9 cellular contexts compared by ENCODE assay signal in the genomic region with DNA sequence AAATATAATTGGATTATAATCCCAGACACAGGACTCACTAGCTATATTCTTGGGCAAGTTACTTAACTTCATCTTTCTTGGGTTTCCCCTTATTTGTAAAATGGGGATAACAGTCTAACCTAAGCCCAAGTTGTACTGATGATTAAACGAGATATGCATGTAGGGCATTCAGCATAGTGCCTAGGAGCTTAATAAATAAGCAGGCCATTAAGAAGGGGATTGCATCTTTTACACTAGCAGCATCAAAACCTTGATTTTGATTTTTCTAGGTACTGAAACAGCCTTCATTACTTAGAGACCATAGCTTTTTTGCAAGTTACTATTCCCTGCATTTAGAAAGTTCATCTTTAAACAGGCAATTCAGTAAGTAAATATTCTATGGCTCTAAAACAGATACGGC. TPM values are rescaled to one million over a fixed set of nuclear protein-coding genes. Genes with fewer than 3 reads are reported as not detected.
DNase-seq lines count a peak whose midpoint lies in the region; ATAC-seq, FAIRE-seq and TF ChIP-seq lines count a peak whose summit lies in the region.
"Had no signal": no experiment of that assay in that cellular context is flagged by ENCODE, and none has a peak within 500 bp of the region (broad histone marks: within the 10 kb centered on the region; RNA-seq: fewer than 3 reads in every experiment).

No MANE protein-coding gene starts in this region.

- H3K14ac ChIP-seq in H1 (ENCODE audit: insufficient read length): no peak overlapping the region

- H3K23ac ChIP-seq in H1 (ENCODE audit: insufficient read length): no peak overlapping the region

- no peaks in the 10 kb centered on the region for H3K27me3 ChIP-seq in BLaER1 treated with 17β-estradiol and CSF1 and Interleukin-3, amounts not matched to agents 10 nM and 100 nM
- H3K27me3 ChIP-seq in NT2/D1 (ENCODE audit: insufficient read depth, insufficient read length) (no peaks in the 10 kb centered on the region), H1 (replicated peaks in 1 of 4; ENCODE audit: control insufficient read depth in 3 of 4, extremely low read depth in 1 of 4, insufficient read depth in 3 of 4, low read length in 3 of 4) (no peaks in the 10 kb centered on the region; a peak in 1 of 7 replicates), neuron (ENCODE audit: insufficient read depth, low read length) (no peaks in the 10 kb centered on the region)

- no peak for DNase-seq in NT2/D1 (ENCODE audit: low read depth, low spot score)
- no peak for DNase-seq in H1 (ENCODE audit: low read depth in 1 of 2, low spot score in 2 of 2)
- no peak for DNase-seq in stimulated activated CD4-positive, alpha-beta T cell treated with anti-CD3 and anti-CD28 coated beads, Interleukin-4, amount 100 ng/mL, for 24 hours
- DNase-seq in NCI-H2171 treated with DMSO at 0.1 percent for 48 hours (lab: John Stamatoyannopoulos, UW): no peak

- peak; percentile 28 for FAIRE-seq in H1 (lab: Jason Lieb, UNC)
- FAIRE-seq: TTC549 had no signal

- POLR2A ChIA-PET in H1 (lab: Charles Lee; ENCODE audit: partially characterized antibody): no interaction called here

- no peak for TF ChIP-seq POLR2A in H1 (IDR thresholded peaks at IDR 0.05; ENCODE audit: control extremely low read depth in 1 of 2, low read depth in 2 of 2, low read length in 2 of 2)

- H3K4me2 ChIP-seq in BLaER1 treated with 17β-estradiol and CSF1 and Interleukin-3, amounts not matched to agents 10 nM and 100 nM: peak overlapping the region; percentile 68 to 96 (median 83)
- peak overlapping the region; percentile 78 to 86 for H3K4me2 ChIP-seq in H1 (ENCODE audit: insufficient read depth in 1 of 2, low read depth in 2 of 2, low read length in 2 of 2)

- peak overlapping the region; percentile 98 to 100 (median 99) for H3K27ac ChIP-seq in BLaER1 treated with 17β-estradiol and CSF1 and Interleukin-3, amounts not matched to agents 10 nM and 100 nM
- H3K27ac ChIP-seq in H1 (ENCODE audit: low read depth, low read length): no peak overlapping the region

- peaks cover 11 to 24% (median 15%) of the 10 kb centered on the region in 11 experiments for H4K20me1 ChIP-seq in BLaER1 treated with 17β-estradiol and CSF1 and Interleukin-3, amounts not matched to agents 10 nM and 100 nM
- peaks cover 2% of the 10 kb centered on the region in 2 experiments for H4K20me1 ChIP-seq in H1 (replicated peaks in 1 of 2; ENCODE audit: control insufficient read depth in 1 of 2, insufficient read depth in 2 of 2, low read length in 2 of 2)

- peaks cover 3 to 24% of the 10 kb centered on the region in 2 experiments; a peak in 3 of 4 replicates for H3K79me2 ChIP-seq in H1 (ENCODE audit: control insufficient read depth in 1 of 2, insufficient read depth in 2 of 2, low read length in 2 of 2)

- no peak for TF ChIP-seq RAD21 in H1 (IDR thresholded peaks at IDR 0.05 in 1 of 2, conservative IDR thresholded peaks at IDR 0.05 in 1 of 2; ENCODE audit: low read depth in 2 of 2, low read length in 2 of 2)

- H3K9me3 ChIP-seq in BLaER1 treated with 17β-estradiol and CSF1 and Interleukin-3, amounts not matched to agents 10 nM and 100 nM (replicated peaks in 1 of 11): peaks cover 0 to 10% (median 7%) of the 10 kb centered on the region in 11 experiments; a peak in 12 of 22 replicates
- H3K9me3 ChIP-seq in NT2/D1 (ENCODE audit: insufficient read depth, low read length): 0 out of 2 replicates have a peak, but pooled peaks cover 3% of the 10 kb centered on the region
- no peaks in the 10 kb centered on the region for H3K9me3 ChIP-seq in H1 (ENCODE audit: insufficient read depth in 2 of 2, low read depth in 1 of 2, low read length in 1 of 2)
- peaks cover 2% of the 10 kb centered on the region for H3K9me3 ChIP-seq in neuron (ENCODE audit: low read length)

- no peak overlapping the region for H2BK12ac ChIP-seq in H1 (ENCODE audit: low read depth, low read length)

- no peak for TF ChIP-seq EP300 in H1 (IDR thresholded peaks at IDR 0.05; ENCODE audit: borderline replicate concordance in 1 of 2, low read depth in 2 of 2, low read length in 2 of 2)

- TF ChIP-seq CTCF in H1 (IDR thresholded peaks at IDR 0.05; ENCODE audit: control extremely low read depth in 1 of 3, insufficient read depth in 1 of 3, low read depth in 1 of 3, low read length in 3 of 3): no peak

- H2BK15ac ChIP-seq in H1 (ENCODE audit: low read length): no peak overlapping the region

- H3K36me3 ChIP-seq in BLaER1 treated with 17β-estradiol and CSF1 and Interleukin-3, amounts not matched to agents 10 nM and 100 nM: 0 out of 22 replicates have a peak, but pooled peaks cover 0 to 4% (median 0%) of the 10 kb centered on the region in 11 experiments
- H3K36me3 ChIP-seq in NT2/D1 (ENCODE audit: insufficient read depth, insufficient read length, low read length) (no peaks in the 10 kb centered on the region), H1 (ENCODE audit: control insufficient read depth in 2 of 4, insufficient read depth in 4 of 4, low read length in 3 of 4) (no peaks in the 10 kb centered on the region), neuron (ENCODE audit: insufficient read depth, low read length) (no peaks in the 10 kb centered on the region)

- H4K8ac ChIP-seq in H1 (ENCODE audit: extremely low read depth, insufficient read depth, low read length): no peak overlapping the region

- no peak overlapping the region for H4K91ac ChIP-seq in H1 (replicated peaks; ENCODE audit: insufficient read length, low read length)

- H2BK5ac ChIP-seq in H1 (ENCODE audit: low read depth, low read length): no peak overlapping the region

- peak overlapping the region; percentile 96 to 100 (median 99) for H3K9ac ChIP-seq in BLaER1 treated with 17β-estradiol and CSF1 and Interleukin-3, amounts not matched to agents 10 nM and 100 nM
- H3K9ac ChIP-seq in NT2/D1 (ENCODE audit: insufficient read length, low read depth) (peak overlapping the region; percentile 80), H1 (replicated peaks in 1 of 4; ENCODE audit: extremely low read depth in 1 of 4, low read depth in 3 of 4, low read length in 3 of 4) (no peak overlapping the region)

- no peak overlapping the region for H2AFZ ChIP-seq in H1 (ENCODE audit: low read length)
- no peak overlapping the region for H2AFZ ChIP-seq in neuron (ENCODE audit: low read depth, low read length)

- H3K18ac ChIP-seq in H1 (ENCODE audit: extremely low read depth, low read length): no peak overlapping the region

- no peak overlapping the region for H3K4ac ChIP-seq in H1 (replicated peaks; ENCODE audit: insufficient read length, low read depth, low read length)

- no peak overlapping the region for H2BK120ac ChIP-seq in H1 (replicated peaks; ENCODE audit: low read depth, low read length)

- no peak overlapping the region for H2BK20ac ChIP-seq in H1 (ENCODE audit: low read length)

- H3K4me3 ChIP-seq in BLaER1 treated with 17β-estradiol and CSF1 and Interleukin-3, amounts not matched to agents 10 nM and 100 nM: peak overlapping the region; percentile 81 to 100 (median 96)
- peak overlapping the region; percentile 64 for H3K4me3 ChIP-seq in NT2/D1 (ENCODE audit: insufficient read length, low read depth)
- peak overlapping the region in 2 of 4 experiments; percentile 77 to 79; a peak in 4 of 8 replicates for H3K4me3 ChIP-seq in H1 (ENCODE audit: extremely low read depth in 1 of 4, insufficient read depth in 2 of 4, low read depth in 3 of 4, low read length in 4 of 4)
- peak overlapping the region; percentile 99 for H3K4me3 ChIP-seq in neuron (ENCODE audit: low read length)

- no peaks in the 10 kb centered on the region for H3K79me1 ChIP-seq in H1 (ENCODE audit: low read depth, low read length)

- no peak overlapping the region for H2AK5ac ChIP-seq in H1 (ENCODE audit: low read depth, low read length)

- ATAC-seq in HG02623 (IDR thresholded peaks at IDR 0.05; ENCODE audit: unreplicated experiment) (no peak), GM21825 (IDR thresholded peaks at IDR 0.05; ENCODE audit: unreplicated experiment) (no peak)

- peaks cover 13 to 40% (median 18%) of the 10 kb centered on the region in 10 experiments for H3K4me1 ChIP-seq in BLaER1 treated with 17β-estradiol and CSF1 and Interleukin-3, amounts not matched to agents 10 nM and 100 nM
- H3K4me1 ChIP-seq in NT2/D1 (ENCODE audit: insufficient read depth, insufficient read length) (no peaks in the 10 kb centered on the region), H1 (replicated peaks in 1 of 4; ENCODE audit: control insufficient read depth in 3 of 4, insufficient read depth in 4 of 4, low read length in 3 of 4) (peaks cover 0 to 6% (median 1%) of the 10 kb centered on the region in 4 experiments; a peak in 4 of 7 replicates), neuron (ENCODE audit: insufficient read depth, low read length) (peaks cover 5% of the 10 kb centered on the region)

- CTCF ChIA-PET in H1 (lab: Charles Lee; ENCODE audit: partially characterized antibody): interaction anchor here (0.8 kb wide), 1 partner anchor 232 kb away, joined by 3 read pairs; no protein-coding TSS in a partner anchor

- 71% methylated on average over 2 of the region's 2 CpGs; no CpG with 5 or more reads in 1 of the 2 experiments for WGBS in H1 (ENCODE audit: extremely low coverage in 1 of 2, insufficient coverage in 1 of 2, insufficient read length in 1 of 2, insufficient replicate concordance in 2 of 2, low coverage in 1 of 2, low lambda C conversion rate in 2 of 2, missing lambda C conversion rate in 1 of 2), 2 experiments

- peaks cover 8% of the 10 kb centered on the region; the same call in 1 of the 2 replicates for H3K23me2 ChIP-seq in H1 (ENCODE audit: low read depth, low read length)

- H4K5ac ChIP-seq in H1 (ENCODE audit: insufficient read length, low read depth, low read length): no peak overlapping the region

- no peak overlapping the region for H3K56ac ChIP-seq in H1 (replicated peaks; ENCODE audit: insufficient read length, low read depth, low read length)

TF ChIP-seq in H1, 55 proteins besides CTCF, POLR2A, EP300 and RAD21 (continues in another document):
- TF ChIP-seq NRF1 (IDR thresholded peaks at IDR 0.05; ENCODE audit: low read depth, low read length) (no peak), YY1 (IDR thresholded peaks at IDR 0.05; ENCODE audit: low read depth, low read length) (no peak), EGR1 (IDR thresholded peaks at IDR 0.05; ENCODE audit: borderline replicate concordance, low read depth, low read length) (no peak), GABPA (IDR thresholded peaks at IDR 0.05; ENCODE audit: borderline replicate concordance, insufficient read depth, low read length) (no peak), GTF2F1 (IDR thresholded peaks at IDR 0.05; ENCODE audit: borderline replicate concordance, low read depth, low read length) (no peak), TCF12 (IDR thresholded peaks at IDR 0.05; ENCODE audit: low read depth, low read length) (no peak)

RNA-seq across cellular contexts. Expression of gene QKI, which starts 2.2 kb away (rescaled TPM):
- total RNA-seq in H1 (2021; fragmentation: NEBNext Ultra II Directional; extraction: Animal tissue kit (Norgen Biotek cat#: 25700)): 183 and 187 TPM in 2 replicates
- 181 and 192 TPM in 2 replicates for polyA plus RNA-seq in H1 (2011; rRNA removed)
- 139 TPM for polyA plus RNA-seq in H1 (2011; cell fraction: cytosol; rRNA removed)
- polyA plus RNA-seq in H1 (2011; cell fraction: nucleus; rRNA removed): 515 TPM
- 88.8 to 150 TPM (median 131 TPM) in 4 replicates for polyA plus RNA-seq in H1 (2012, experiment 1 of 2)
- 21.1 TPM for polyA plus RNA-seq in H1 (2012, experiment 2 of 2)
- 128 TPM for polyA plus RNA-seq in H1 (2013, experiment 1 of 2)
- polyA plus RNA-seq in H1 (2013, experiment 2 of 2): 113 TPM
- polyA minus RNA-seq in H1 (2011; rRNA and poly(A)+ RNA removed): 550 and 562 TPM in 2 replicates
- 165 TPM for polyA minus RNA-seq in H1 (2011; cell fraction: cytosol; rRNA and poly(A)+ RNA removed)
- polyA minus RNA-seq in H1 (2011; cell fraction: nucleus; rRNA and poly(A)+ RNA removed): 460 TPM

Comparison
In these comparisons a context has a peak if more than half of its experiments do, and no peak if none do; other contexts are left out.
1. H3K9ac ChIP-seq: peak in BLaER1 treated with 17β-estradiol and CSF1 and Interleukin-3, amounts not matched to agents 10 nM and 100 nM (11 of 11) and NT2/D1 (single experiment); none in H1 (0 of 4).